In the genomic region with DNA sequence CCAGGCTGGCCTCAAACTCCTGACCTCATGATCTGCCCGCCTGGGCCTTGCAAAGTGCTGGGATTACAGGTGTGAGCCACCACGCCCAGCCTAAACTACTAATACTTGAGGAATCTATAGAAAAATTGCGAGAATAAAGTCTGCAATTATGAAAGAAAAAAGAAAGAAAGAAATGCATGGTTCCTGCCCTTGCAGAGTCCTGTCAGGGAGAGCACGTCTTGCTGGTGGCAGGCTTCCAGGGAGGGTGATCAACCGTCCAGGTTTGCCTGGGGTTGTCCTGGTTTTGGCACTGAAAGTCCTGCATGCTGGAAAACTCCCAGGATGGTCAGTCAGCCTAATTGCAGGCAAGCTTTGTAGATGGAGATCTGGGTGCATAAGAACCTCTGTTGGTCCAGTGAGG, we compare ENCODE assay signal across 23 cellular contexts. TPM values are rescaled to one million over a fixed set of nuclear protein-coding genes. Genes with fewer than 3 reads are reported as not detected.
DNase-seq lines count a peak whose midpoint lies in the region; ATAC-seq, FAIRE-seq and TF ChIP-seq lines count a peak whose summit lies in the region.
"Had no signal": no experiment of that assay in that cellular context is flagged by ENCODE, and none has a peak within 500 bp of the region (broad histone marks: within the 10 kb centered on the region; RNA-seq: fewer than 3 reads in every experiment).

No MANE protein-coding gene starts in this region.

- no peaks in the 10 kb centered on the region for H3F3A ChIP-seq in PC-3 (ENCODE audit: low read length, unreplicated experiment)

- no peak overlapping the region; a peak in 1 of 7 replicates for H3K27ac Mint-ChIP-seq in H9
- H3K27ac Mint-ChIP-seq: CD8-positive, alpha-beta memory T cell had no signal

- no peak overlapping the region for H3K23ac ChIP-seq in H9 (ENCODE audit: insufficient read length, low read depth, low read length)

- no peak overlapping the region for H4K91ac ChIP-seq in H9 (ENCODE audit: insufficient read length, low read depth, low read length)

- TF ChIP-seq CTCF in A549 (IDR thresholded peaks at IDR 0.05) (no peak), PC-3 (conservative IDR thresholded peaks at IDR 0.05; ENCODE audit: low read depth, low read length) (no peak), breast epithelium (IDR thresholded peaks at IDR 0.05) (no peak), right lobe of liver (IDR thresholded peaks at IDR 0.05) (no peak), H9 (conservative IDR thresholded peaks at IDR 0.05) (no peak)

- H2BK20ac ChIP-seq in H9 (ENCODE audit: low read depth, low read length, poor library complexity, severe bottlenecking): no peak overlapping the region

- no peak overlapping the region for H3K4ac ChIP-seq in H9 (ENCODE audit: low read depth, low read length)

- no peak for ATAC-seq in A549
- ATAC-seq in PC-3: peak; percentile 55
- ATAC-seq in right lobe of liver: peak; percentile 23 to 55 (median 52)
- ATAC-seq in HG03469 (IDR thresholded peaks at IDR 0.05; ENCODE audit: unreplicated experiment): no peak

- TF ChIP-seq RAD21 in A549 (conservative IDR thresholded peaks at IDR 0.05 in 1 of 2, IDR thresholded peaks at IDR 0.05 in 1 of 2): no peak

- H3K4me1 Mint-ChIP-seq in H9: peaks cover 10 to 14% of the 10 kb centered on the region in 2 experiments
- H3K4me1 Mint-ChIP-seq: CD8-positive, alpha-beta memory T cell had no signal

- peaks cover 3% of the 10 kb centered on the region; the same call in 1 of the 2 replicates for H3K27me3 Mint-ChIP-seq in H9 (ENCODE audit: low read depth)

- H3K9me3 ChIP-seq in A549 (no peaks in the 10 kb centered on the region), PC-3 (ENCODE audit: low read length) (no peaks in the 10 kb centered on the region), breast epithelium (no peaks in the 10 kb centered on the region), right lobe of liver (no peaks in the 10 kb centered on the region), H9 (ENCODE audit: control insufficient read depth, low read depth, low read length) (no peaks in the 10 kb centered on the region)
- H3K9me3 ChIP-seq: BLaER1 had no signal

- WGBS in A549 (ENCODE audit: missing lambda C conversion rate): 73% methylated on average over 5 of the region's 5 CpGs
- WGBS in right lobe of liver (ENCODE audit: insufficient coverage, low coverage, low lambda C conversion rate, missing lambda C conversion rate): 12% methylated on average over 5 of the region's 5 CpGs
- WGBS in H9 (ENCODE audit: extremely low coverage, insufficient read length, low lambda C conversion rate): no CpG with 5 or more reads among the region's 5 CpGs

- intact Hi-C loops in PC-3 (cut with micrococcal nuclease): no loop called here
- intact Hi-C loops in breast epithelium (cut with DNase I; ENCODE audit: low total_unique reads): no loop called here
- intact Hi-C loops in right lobe of liver (cut with DNase I): no loop called here
- intact Hi-C loops in posterior cingulate gyrus (cut with DNase I): no loop called here

- POLR2A ChIA-PET in A549 (lab: Yijun Ruan, JAX) (no interaction called here), PC-3 (lab: Charles Lee; ENCODE audit: unreplicated experiment) (no interaction called here)

- H2BK120ac ChIP-seq in H9 (ENCODE audit: low read depth, low read length, poor library complexity, severe bottlenecking): no peak overlapping the region

- H3K79me1 ChIP-seq in H9 (ENCODE audit: insufficient read depth, low read depth, low read length, poor library complexity, severe bottlenecking): no peaks in the 10 kb centered on the region

- H3K4me3 Mint-ChIP-seq in H9: no peak overlapping the region
- H3K4me3 Mint-ChIP-seq: CD8-positive, alpha-beta memory T cell had no signal

- DNase-seq in A549 (ENCODE audit: low read depth in 1 of 2, low spot score in 1 of 2): no peak
- peak; percentile 43 for DNase-seq in PC-3
- DNase-seq in breast epithelium (ENCODE audit: low spot score in 2 of 2): peak; percentile 60 to 79
- DNase-seq in right lobe of liver: peak; percentile 76 to 93 (median 87)
- no peak for DNase-seq in posterior cingulate gyrus
- DNase-seq in H9: no peak
- DNase-seq in HuH-7 (ENCODE audit: low spot score): no peak
- DNase-seq: CD8-positive, alpha-beta memory T cell; DMS79 treated with DMSO at 0.1 percent for 48 hours; GM23248; KG1; MM.1S; NCI-H1105; NCI-H1694 treated with DMSO at 0.1 percent for 48 hours; NCI-H345; NCI-H526 treated with DMSO at 0.1 percent for 48 hours; Right ventricle myocardium superior had no signal

- no peak overlapping the region for H3K56ac ChIP-seq in H9 (ENCODE audit: insufficient read length, low read depth, low read length)

- no peaks in the 10 kb centered on the region for H3K79me2 ChIP-seq in PC-3 (ENCODE audit: low read length)
- no peaks in the 10 kb centered on the region for H3K79me2 ChIP-seq in H9 (ENCODE audit: insufficient read depth, low read length)

- H2AFZ ChIP-seq in PC-3 (ENCODE audit: low read length) (no peak overlapping the region), H9 (ENCODE audit: low read length) (no peak overlapping the region)
- H2AFZ ChIP-seq: GM23248 had no signal

- CTCF ChIA-PET in A549 (lab: Yijun Ruan, JAX): no interaction called here
- CTCF ChIA-PET in PC-3 (lab: Charles Lee): no interaction called here

- H2AK5ac ChIP-seq in H9 (ENCODE audit: insufficient read length, low read length): no peak overlapping the region

- H3K36me3 ChIP-seq in PC-3 (ENCODE audit: low read depth, low read length): no peaks in the 10 kb centered on the region
- no peaks in the 10 kb centered on the region for H3K36me3 ChIP-seq in breast epithelium
- no peaks in the 10 kb centered on the region for H3K36me3 ChIP-seq in right lobe of liver
- H3K36me3 ChIP-seq: BLaER1 had no signal

- H3K9me3 Mint-ChIP-seq in H9: no peaks in the 10 kb centered on the region
- H3K9me3 Mint-ChIP-seq: CD8-positive, alpha-beta memory T cell had no signal

- H4K20me1 ChIP-seq in PC-3 (ENCODE audit: low read length) (no peaks in the 10 kb centered on the region), H9 (ENCODE audit: control insufficient read depth, insufficient read depth, insufficient read length) (no peaks in the 10 kb centered on the region)
- H4K20me1 ChIP-seq: BLaER1 had no signal

- H3T11ph ChIP-seq in H9 (ENCODE audit: low read length): no peak overlapping the region

- no peak overlapping the region for H4K8ac ChIP-seq in H9 (replicated peaks; ENCODE audit: insufficient read length, low read depth, low read length)

- no peak for FAIRE-seq in A549 (lab: Jason Lieb, UNC)
- FAIRE-seq: G401.6, GM12891, GM18507 had no signal

- H3K23me2 ChIP-seq in H9 (ENCODE audit: insufficient read length, low read depth, low read length, poor library complexity, severe bottlenecking): no peaks in the 10 kb centered on the region

- BruUV-seq in PC-3 (replicated peaks; lab: Mats Ljungman, UMichigan): no TSS peak

- no peak for TF ChIP-seq EP300 in A549 (IDR thresholded peaks at IDR 0.05)

- TF ChIP-seq POLR2A in A549 (IDR thresholded peaks at IDR 0.05; ENCODE audit: low read length) (no peak), breast epithelium (IDR thresholded peaks at IDR 0.05) (no peak), right lobe of liver (IDR thresholded peaks at IDR 0.05) (no peak)

- H3K9ac ChIP-seq in PC-3 (ENCODE audit: low read length) (no peak overlapping the region), H9 (ENCODE audit: extremely low read depth, insufficient read length, low read length) (no peak overlapping the region)
- H3K9ac ChIP-seq: BLaER1, GM23248 had no signal

- no peak overlapping the region for H2BK5ac ChIP-seq in H9 (ENCODE audit: insufficient read length, low read length)

- H3K4me2 ChIP-seq in A549 (peak overlapping the region; percentile 3; the same call in 1 of the 3 replicates), PC-3 (ENCODE audit: low read length) (no peak overlapping the region), H9 (ENCODE audit: insufficient read depth, insufficient read length, low read length) (no peak overlapping the region)
- H3K4me2 ChIP-seq: BLaER1 had no signal

- H3K36me3 Mint-ChIP-seq in H9 (ENCODE audit: insufficient read depth in 1 of 3, low read depth in 3 of 3): no peaks in the 10 kb centered on the region

- H3K27ac ChIP-seq in A549 (peak overlapping the region; percentile 28 to 66; a peak in 5 of 6 replicates), PC-3 (ENCODE audit: low read length) (no peak overlapping the region), breast epithelium (no peak overlapping the region), right lobe of liver (no peak overlapping the region), H9 (ENCODE audit: insufficient read length, low read depth, low read length) (no peak overlapping the region)
- H3K27ac ChIP-seq: BLaER1, GM23248, SK-N-MC had no signal

- no peak overlapping the region; the same call in 1 of the 2 replicates for H3K14ac ChIP-seq in H9 (ENCODE audit: insufficient read depth, low read length)

- H3K4me3 ChIP-seq in A549 (no peak overlapping the region), PC-3 (ENCODE audit: low read length) (no peak overlapping the region), breast epithelium (no peak overlapping the region), right lobe of liver (no peak overlapping the region)
- H3K4me3 ChIP-seq: BLaER1, GM23248, SK-N-MC had no signal

- H4K5ac ChIP-seq in H9 (ENCODE audit: insufficient read length, low read depth, low read length): no peak overlapping the region

- peaks cover 69% of the 10 kb centered on the region for H3K4me1 ChIP-seq in A549
- H3K4me1 ChIP-seq in PC-3 (ENCODE audit: insufficient read depth, low read length): peaks cover 8% of the 10 kb centered on the region
- peaks cover 0 to 10% of the 10 kb centered on the region in 2 donors for H3K4me1 ChIP-seq in breast epithelium
- H3K4me1 ChIP-seq in right lobe of liver: peaks cover 0 to 46% (median 22%) of the 10 kb centered on the region in 4 donors
- H3K4me1 ChIP-seq in H9 (ENCODE audit: insufficient read depth, low read length): no peaks in the 10 kb centered on the region

- no peaks in the 10 kb centered on the region for H3K9me2 ChIP-seq in PC-3 (replicated peaks; ENCODE audit: low read length)

- H3K27me3 ChIP-seq in PC-3 (ENCODE audit: low read length) (no peaks in the 10 kb centered on the region), breast epithelium (no peaks in the 10 kb centered on the region), right lobe of liver (no peaks in the 10 kb centered on the region), H9 (ENCODE audit: insufficient read depth, low read length) (no peaks in the 10 kb centered on the region)
- H3K27me3 ChIP-seq: BLaER1 had no signal

- H2BK15ac ChIP-seq in H9 (ENCODE audit: low read depth, low read length): no peak overlapping the region

- H2BK12ac ChIP-seq in H9 (ENCODE audit: insufficient read length, low read depth, low read length): no peak overlapping the region

- H3K18ac ChIP-seq in H9 (ENCODE audit: insufficient read length, low read depth, low read length): no peak overlapping the region

RNA-seq across cellular contexts. Expression of gene KIFC3, which starts 21.5 kb away (rescaled TPM):
- 127 and 128 TPM in 2 replicates for polyA plus RNA-seq in A549 (2011; rRNA removed)
- polyA plus RNA-seq in A549 (2012; cell fraction: cytosol; rRNA removed): 236 and 291 TPM in 2 replicates
- 781 and 955 TPM in 2 replicates for polyA plus RNA-seq in A549 (2012; cell fraction: nucleus; rRNA removed)
- 171 to 180 TPM (median 178 TPM) in 3 replicates for polyA plus RNA-seq in A549 (2017; fragmentation: RNase III; extraction: RNeasy Plus Mini Kit Qiagen cat#74134 plus additional on column Dnase treatment)
- polyA minus RNA-seq in A549 (2011; rRNA and poly(A)+ RNA removed): 225 and 333 TPM in 2 replicates
- 32.6 and 42.2 TPM in 2 replicates for total RNA-seq in PC-3 (2014; rRNA removed)
- 10 to 100 TPM; 15.7 to 36.1 (median 35.1) TPM for total RNA-seq in breast epithelium
- 10 to 100 TPM; 20.3 to 88.9 (median 46.4) TPM for total RNA-seq in right lobe of liver
- 3.5 and 5.0 TPM in 2 replicates for total RNA-seq in H9 (2021)

Comparison
In these comparisons a context has a peak if more than half of its experiments do, and no peak if none do; other contexts are left out.
1. ATAC-seq: peak in PC-3 (single experiment) and right lobe of liver (4 of 4); none in A549 (0 of 2) and HG03469 (single experiment).
2. DNase-seq: peak in PC-3 (single experiment), breast epithelium (2 of 2) and right lobe of liver (3 of 3); none in A549 (0 of 2), posterior cingulate gyrus (0 of 10), H9 (single experiment) and HuH-7 (single experiment).
3. H3K27ac ChIP-seq: peak in A549 (2 of 2); none in PC-3 (single experiment), breast epithelium (0 of 2), right lobe of liver (0 of 3) and H9 (single experiment).